ENCODE assay signal across 1 cellular context in the genomic region with DNA sequence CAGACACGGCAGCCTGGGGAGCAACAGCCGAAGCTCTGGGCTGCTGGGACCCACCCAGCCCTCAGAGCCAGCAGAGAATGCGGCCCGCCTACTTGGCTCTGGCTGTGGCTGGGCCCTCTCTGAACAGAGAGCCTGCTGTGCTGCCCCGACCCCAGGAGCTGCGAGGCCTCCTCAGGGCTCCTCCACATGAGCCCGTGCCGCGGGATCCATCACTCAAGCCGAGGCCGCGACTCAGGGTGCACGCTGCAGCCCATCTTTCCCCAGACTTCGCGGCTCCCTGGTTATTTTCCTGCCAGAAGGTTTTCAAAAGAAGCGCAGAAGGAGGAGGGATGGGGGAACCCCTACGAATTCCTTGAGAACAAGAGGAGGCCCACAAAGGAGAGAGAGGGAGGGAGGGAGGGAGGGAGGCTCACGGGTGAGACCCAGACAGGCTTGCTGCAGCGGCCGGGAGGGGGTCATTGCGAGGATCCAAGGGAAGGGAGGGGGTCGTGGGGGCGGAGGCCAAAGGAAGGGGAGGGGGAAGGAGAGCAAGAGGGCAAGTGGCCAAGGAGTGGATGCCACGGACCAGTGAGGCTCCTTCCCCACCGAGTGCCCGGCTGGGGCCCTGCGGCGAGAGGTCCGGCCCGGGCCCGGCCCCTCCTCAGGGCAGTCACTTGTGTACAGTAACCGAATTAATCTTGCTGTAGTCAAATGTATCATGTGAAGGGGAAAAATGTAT.
TF ChIP-seq lines count a peak whose summit lies in the region.

No MANE protein-coding gene starts in this region.

TF ChIP-seq in IMR-90, 13 proteins besides CTCF, POLR2A, EP300 and RAD21:
- TF ChIP-seq RCOR1 (IDR thresholded peaks at IDR 0.05; ENCODE audit: insufficient replicate concordance, low read length) (no peak), SMC3 (IDR thresholded peaks at IDR 0.05; ENCODE audit: low read depth, low read length) (no peak), FOS (IDR thresholded peaks at IDR 0.05; ENCODE audit: low read depth, low read length) (no peak), RFX5 (IDR thresholded peaks at IDR 0.05; ENCODE audit: low read depth, low read length) (no peak), CEBPB (IDR thresholded peaks at IDR 0.05; ENCODE audit: low read depth, low read length) (no peak), CHD1 (IDR thresholded peaks at IDR 0.05; ENCODE audit: low read depth, low read length) (no peak), MAZ (IDR thresholded peaks at IDR 0.05; ENCODE audit: borderline replicate concordance, low read depth, low read length) (no peak), BHLHE40 (IDR thresholded peaks at IDR 0.05; ENCODE audit: low read depth, low read length) (no peak), MAFK (IDR thresholded peaks at IDR 0.05; ENCODE audit: low read depth, low read length) (no peak), MXI1 (IDR thresholded peaks at IDR 0.05; ENCODE audit: borderline replicate concordance, low read depth, low read length) (no peak), NFE2L2 (IDR thresholded peaks at IDR 0.05; ENCODE audit: low read depth, low read length) (no peak)
- TF ChIP-seq, protein P1, sequence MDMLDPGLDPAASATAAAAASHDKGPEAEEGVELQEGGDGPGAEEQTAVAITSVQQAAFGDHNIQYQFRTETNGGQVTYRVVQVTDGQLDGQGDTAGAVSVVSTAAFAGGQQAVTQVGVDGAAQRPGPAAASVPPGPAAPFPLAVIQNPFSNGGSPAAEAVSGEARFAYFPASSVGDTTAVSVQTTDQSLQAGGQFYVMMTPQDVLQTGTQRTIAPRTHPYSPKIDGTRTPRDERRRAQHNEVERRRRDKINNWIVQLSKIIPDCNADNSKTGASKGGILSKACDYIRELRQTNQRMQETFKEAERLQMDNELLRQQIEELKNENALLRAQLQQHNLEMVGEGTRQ (IDR thresholded peaks at IDR 0.05; ENCODE audit: low read depth, low read length): no peak
- TF ChIP-seq, protein P2, sequence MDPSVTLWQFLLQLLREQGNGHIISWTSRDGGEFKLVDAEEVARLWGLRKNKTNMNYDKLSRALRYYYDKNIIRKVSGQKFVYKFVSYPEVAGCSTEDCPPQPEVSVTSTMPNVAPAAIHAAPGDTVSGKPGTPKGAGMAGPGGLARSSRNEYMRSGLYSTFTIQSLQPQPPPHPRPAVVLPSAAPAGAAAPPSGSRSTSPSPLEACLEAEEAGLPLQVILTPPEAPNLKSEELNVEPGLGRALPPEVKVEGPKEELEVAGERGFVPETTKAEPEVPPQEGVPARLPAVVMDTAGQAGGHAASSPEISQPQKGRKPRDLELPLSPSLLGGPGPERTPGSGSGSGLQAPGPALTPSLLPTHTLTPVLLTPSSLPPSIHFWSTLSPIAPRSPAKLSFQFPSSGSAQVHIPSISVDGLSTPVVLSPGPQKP (IDR thresholded peaks at IDR 0.05; ENCODE audit: borderline replicate concordance, low read depth, low read length): no peak
